24 cellular contexts compared by ENCODE assay signal in genomic region chr1:17404034-17404671, GRCh38. TPM values are rescaled to one million over a fixed set of nuclear protein-coding genes. Genes with fewer than 3 reads are reported as not detected.
DNase-seq lines count a peak whose midpoint lies in the region; ATAC-seq, FAIRE-seq and TF ChIP-seq lines count a peak whose summit lies in the region.
"Had no signal": no experiment of that assay in that cellular context is flagged by ENCODE, and none has a peak within 500 bp of the region (broad histone marks: within the 10 kb centered on the region; RNA-seq: fewer than 3 reads in every experiment).

No MANE protein-coding gene starts in this region.

- H3K27me3 ChIP-seq in H7 (ENCODE audit: control insufficient read depth, insufficient read depth, low read length) (no peaks in the 10 kb centered on the region), IMR-90 (ENCODE audit: control insufficient read depth, insufficient read depth, low read length) (no peaks in the 10 kb centered on the region), H1 (replicated peaks in 1 of 4; ENCODE audit: control insufficient read depth in 3 of 4, extremely low read depth in 1 of 4, insufficient read depth in 3 of 4, low read length in 3 of 4) (no peaks in the 10 kb centered on the region), osteoblast (ENCODE audit: insufficient read depth, low read length) (no peaks in the 10 kb centered on the region)
- H3K27me3 ChIP-seq: BLaER1 had no signal

- peaks cover 2% of the 10 kb centered on the region; the same call in 1 of the 2 replicates for H3K4me1 ChIP-seq in IMR-90 (ENCODE audit: control insufficient read depth, insufficient read depth, low read length)
- H3K4me1 ChIP-seq in H1 (replicated peaks in 1 of 4; ENCODE audit: control insufficient read depth in 3 of 4, insufficient read depth in 4 of 4, low read length in 3 of 4): peaks cover 0 to 13% (median 4%) of the 10 kb centered on the region in 4 experiments; a peak in 4 of 7 replicates
- H3K4me1 ChIP-seq in osteoblast (ENCODE audit: insufficient read depth, low read length): no peaks in the 10 kb centered on the region

- H2AK5ac ChIP-seq in IMR-90 (ENCODE audit: low read depth, low read length) (no peak overlapping the region), H1 (ENCODE audit: low read depth, low read length) (no peak overlapping the region)

- no peak overlapping the region for H2AFZ ChIP-seq in IMR-90 (replicated peaks; ENCODE audit: low read length, poor library complexity)
- no peak overlapping the region for H2AFZ ChIP-seq in H1 (ENCODE audit: low read length)
- H2AFZ ChIP-seq in osteoblast (ENCODE audit: low read length): no peak overlapping the region

- H3K9ac ChIP-seq in IMR-90 (ENCODE audit: low read depth, low read length): no peak overlapping the region
- no peak overlapping the region for H3K9ac ChIP-seq in H1 (replicated peaks in 1 of 4; ENCODE audit: extremely low read depth in 1 of 4, low read depth in 3 of 4, low read length in 3 of 4)
- H3K9ac ChIP-seq: BLaER1, KMS-11 had no signal

- in situ Hi-C loops in IMR-90 (cut with MboI; ENCODE audit: low sequenced_read_pairs): no loop called here
- in situ Hi-C loops in ACHN (cut with HindIII; ENCODE audit: low pct_ligation_motif_present, low pct_unique_long_range_greater_than_20kb, low sequenced_read_pairs): no loop called here

- H3K27ac Mint-ChIP-seq in mesothelial cell of epicardium: no peak overlapping the region
- H3K27ac Mint-ChIP-seq: CD4-positive, alpha-beta T cell had no signal

- no peak overlapping the region for H3K27ac ChIP-seq in IMR-90 (ENCODE audit: insufficient read depth, low read length)
- H3K27ac ChIP-seq in H1 (ENCODE audit: low read depth, low read length): no peak overlapping the region
- no peak overlapping the region for H3K27ac ChIP-seq in osteoblast (ENCODE audit: low read depth, low read length)
- H3K27ac ChIP-seq: BLaER1, KMS-11 had no signal

- H3K79me1 ChIP-seq in IMR-90 (ENCODE audit: low read depth in 1 of 2, low read length in 2 of 2) (0 out of 4 replicates have a peak, but pooled peaks cover 0 to 3% of the 10 kb centered on the region in 2 experiments), H1 (ENCODE audit: low read depth, low read length) (no peaks in the 10 kb centered on the region; the same call in 1 of the 2 replicates)

- H3K23me2 ChIP-seq in H1 (ENCODE audit: low read depth, low read length): no peaks in the 10 kb centered on the region

- DNase-seq in H7 (peak; percentile 71), IMR-90 (no peak), H1 (ENCODE audit: low read depth in 1 of 2, low spot score in 2 of 2) (peak in 1 of 2 experiments; percentile 62), osteoblast (ENCODE audit: insufficient read length, low spot score, missing footprints) (peak; percentile 61), ACHN (no peak), mesothelial cell of epicardium (ENCODE audit: low spot score in 2 of 2, unreplicated experiment in 2 of 2) (no peak), DMS 273 (lab: John Stamatoyannopoulos, UW; ENCODE audit: unreplicated experiment) (no peak)
- DNase-seq: CD4-positive, alpha-beta T cell; COR-L47; DMS 273 treated with DMSO at 0.1 percent for 48 hours; NCI-H1105 treated with DMSO at 0.1 percent for 48 hours; NCI-H2029 treated with DMSO at 0.1 percent for 48 hours; NCI-H2171 treated with DMSO at 0.1 percent for 48 hours; NCI-H446; NCI-H526 treated with DMSO at 0.1 percent for 48 hours; OCI-M1; Right ventricle myocardium superior had no signal

- H2BK5ac ChIP-seq in IMR-90 (ENCODE audit: low read depth, low read length, poor library complexity, severe bottlenecking) (no peak overlapping the region), H1 (ENCODE audit: low read depth, low read length) (no peak overlapping the region)

- CTCF ChIA-PET in IMR-90 (lab: Yijun Ruan, JAX): no interaction called here
- CTCF ChIA-PET in H1 (lab: Charles Lee; ENCODE audit: partially characterized antibody): interaction anchor here (1.1 to 5.2 kb wide), 10 partner anchors 13 to 328 kb away, joined by 3 to 19 read pairs (median 4); partner anchors contain the start of genes PADI6 and RCC2

- TF ChIP-seq CTCF in IMR-90 (conservative IDR thresholded peaks at IDR 0.05; ENCODE audit: low read depth, low read length) (no peak), H1 (IDR thresholded peaks at IDR 0.05; ENCODE audit: control extremely low read depth in 1 of 3, insufficient read depth in 1 of 3, low read depth in 1 of 3, low read length in 3 of 3) (no peak), osteoblast (IDR thresholded peaks at IDR 0.05; ENCODE audit: extremely low read depth, low read depth, low read length) (no peak), mesothelial cell of epicardium (IDR thresholded peaks at IDR 0.05; ENCODE audit: unreplicated experiment) (no peak)

- no peak for FAIRE-seq in H1 (lab: Jason Lieb, UNC)
- FAIRE-seq: G401.6, H54, RCC 7860 had no signal

- dilution Hi-C loops in IMR-90 (cut with HindIII; ENCODE audit: low sequenced_read_pairs, unreplicated experiment): no loop called here

- H4K8ac ChIP-seq in IMR-90 (ENCODE audit: low read depth in 2 of 2, low read length in 2 of 2): no peak overlapping the region
- peak overlapping the region; percentile 91; the same call in 1 of the 2 replicates for H4K8ac ChIP-seq in H1 (ENCODE audit: extremely low read depth, insufficient read depth, low read length)

- 50% methylated on average over 2 of the region's 15 CpGs; no CpG with 5 or more reads in 1 of the 2 experiments for WGBS in IMR-90 (ENCODE audit: extremely low coverage in 2 of 2, insufficient read length in 1 of 2), 2 experiments
- WGBS in H1 (ENCODE audit: extremely low coverage in 1 of 2, insufficient coverage in 1 of 2, insufficient read length in 1 of 2, insufficient replicate concordance in 2 of 2, low coverage in 1 of 2, low lambda C conversion rate in 2 of 2, missing lambda C conversion rate in 1 of 2), 2 experiments: 67% methylated on average over 13 of the region's 15 CpGs; no CpG with 5 or more reads in 1 of the 2 experiments

- H3K4me1 Mint-ChIP-seq in mesothelial cell of epicardium: no peaks in the 10 kb centered on the region

- H2BK20ac ChIP-seq in IMR-90 (ENCODE audit: low read depth, low read length) (no peak overlapping the region), H1 (ENCODE audit: low read length) (no peak overlapping the region)

- H3K36me3 Mint-ChIP-seq in mesothelial cell of epicardium: peaks cover 14% of the 10 kb centered on the region

- H4K5ac ChIP-seq in IMR-90 (ENCODE audit: low read depth, low read length): no peak overlapping the region
- no peak overlapping the region for H4K5ac ChIP-seq in H1 (ENCODE audit: insufficient read length, low read depth, low read length)

- no peak overlapping the region for H2BK12ac ChIP-seq in H1 (ENCODE audit: low read depth, low read length)

- H4K20me1 ChIP-seq in IMR-90 (ENCODE audit: insufficient read depth, low read length) (peaks cover 8% of the 10 kb centered on the region), H1 (replicated peaks in 1 of 2; ENCODE audit: control insufficient read depth in 1 of 2, insufficient read depth in 2 of 2, low read length in 2 of 2) (peaks cover 6 to 7% of the 10 kb centered on the region in 2 experiments), osteoblast (ENCODE audit: insufficient read depth, low read length) (peaks cover 8% of the 10 kb centered on the region)

- H3K18ac ChIP-seq in IMR-90 (ENCODE audit: low read depth, low read length): no peak overlapping the region
- no peak overlapping the region for H3K18ac ChIP-seq in H1 (ENCODE audit: extremely low read depth, low read length)

- POLR2A ChIA-PET in IMR-90 (lab: Charles Lee; ENCODE audit: unreplicated experiment): no interaction called here
- POLR2A ChIA-PET in H1 (lab: Charles Lee; ENCODE audit: partially characterized antibody): interaction anchor here (0.9 to 10.0 kb wide), 16 partner anchors 8 to 285 kb away, joined by 3 to 116 read pairs (median 5); partner anchors contain the start of genes PADI2, PADI6 and RCC2

- TF ChIP-seq RAD21 in IMR-90 (IDR thresholded peaks at IDR 0.05; ENCODE audit: low read length): no peak
- no peak for TF ChIP-seq RAD21 in H1 (IDR thresholded peaks at IDR 0.05 in 1 of 2, conservative IDR thresholded peaks at IDR 0.05 in 1 of 2; ENCODE audit: low read depth in 2 of 2, low read length in 2 of 2)

- no peak overlapping the region for H3K4me3 ChIP-seq in H7 (ENCODE audit: insufficient read depth, low read depth, low read length)
- H3K4me3 ChIP-seq in IMR-90 (ENCODE audit: insufficient read depth, low read depth, low read length): no peak overlapping the region
- H3K4me3 ChIP-seq in H1 (ENCODE audit: extremely low read depth in 1 of 4, insufficient read depth in 2 of 4, low read depth in 3 of 4, low read length in 4 of 4): no peak overlapping the region
- no peak overlapping the region for H3K4me3 ChIP-seq in osteoblast (ENCODE audit: insufficient read depth, low read length)
- H3K4me3 ChIP-seq: BLaER1 had no signal

- no peaks in the 10 kb centered on the region for H3K9me3 Mint-ChIP-seq in mesothelial cell of epicardium
- H3K9me3 Mint-ChIP-seq: CD4-positive, alpha-beta T cell had no signal

- H3K9me3 ChIP-seq in IMR-90 (ENCODE audit: control insufficient read depth, insufficient read depth, low read length): no peaks in the 10 kb centered on the region
- no peaks in the 10 kb centered on the region for H3K9me3 ChIP-seq in H1 (ENCODE audit: insufficient read depth in 2 of 2, low read depth in 1 of 2, low read length in 1 of 2)
- H3K9me3 ChIP-seq in osteoblast (ENCODE audit: low read depth, low read length): no peaks in the 10 kb centered on the region
- H3K9me3 ChIP-seq: BLaER1 had no signal

- no peak overlapping the region for H2BK120ac ChIP-seq in IMR-90 (ENCODE audit: low read depth, low read length)
- no peak overlapping the region for H2BK120ac ChIP-seq in H1 (replicated peaks; ENCODE audit: low read depth, low read length)

- H3K14ac ChIP-seq in IMR-90 (replicated peaks; ENCODE audit: low read depth, low read length) (no peak overlapping the region), H1 (ENCODE audit: insufficient read length) (no peak overlapping the region)

- H3K4me3 Mint-ChIP-seq in mesothelial cell of epicardium: no peak overlapping the region
- H3K4me3 Mint-ChIP-seq: CD4-positive, alpha-beta T cell had no signal

- H2AK9ac ChIP-seq in IMR-90 (replicated peaks; ENCODE audit: low read depth, low read length, poor library complexity): peak overlapping the region; percentile 81

- no peak for TF ChIP-seq EP300 in H1 (IDR thresholded peaks at IDR 0.05; ENCODE audit: borderline replicate concordance in 1 of 2, low read depth in 2 of 2, low read length in 2 of 2)

- no TSS peak for BruUV-seq in IMR-90 (replicated peaks; lab: Mats Ljungman, UMichigan)

- intact Hi-C loops in IMR-90 (cut with micrococcal nuclease): no loop called here

- peaks cover 11% of the 10 kb centered on the region for H3K36me3 ChIP-seq in H7 (replicated peaks; ENCODE audit: control insufficient read depth, insufficient read depth, low read length)
- H3K36me3 ChIP-seq in IMR-90 (ENCODE audit: control insufficient read depth, insufficient read depth, low read length): peaks cover 10% of the 10 kb centered on the region
- H3K36me3 ChIP-seq in H1 (ENCODE audit: control insufficient read depth in 2 of 4, insufficient read depth in 4 of 4, low read length in 3 of 4): peaks cover 3 to 20% (median 15%) of the 10 kb centered on the region in 4 experiments; a peak in 7 of 8 replicates
- peaks cover 16% of the 10 kb centered on the region for H3K36me3 ChIP-seq in osteoblast (ENCODE audit: insufficient read depth, low read length)

- H2BK15ac ChIP-seq in IMR-90 (ENCODE audit: low read depth, low read length) (no peak overlapping the region), H1 (ENCODE audit: low read length) (no peak overlapping the region)

- H3K4ac ChIP-seq in IMR-90 (ENCODE audit: low read depth, low read length) (no peak overlapping the region), H1 (replicated peaks; ENCODE audit: insufficient read length, low read depth, low read length) (no peak overlapping the region)

- H3K9me1 ChIP-seq in IMR-90 (ENCODE audit: insufficient read depth, low read length): no peaks in the 10 kb centered on the region; the same call in 1 of the 2 replicates

- no peaks in the 10 kb centered on the region for H3K27me3 Mint-ChIP-seq in mesothelial cell of epicardium (ENCODE audit: low read depth)
- H3K27me3 Mint-ChIP-seq: CD4-positive, alpha-beta T cell had no signal

- H3K56ac ChIP-seq in IMR-90 (ENCODE audit: extremely low read depth, insufficient read depth, low read length): no peak overlapping the region
- H3K56ac ChIP-seq in H1 (replicated peaks; ENCODE audit: insufficient read length, low read depth, low read length): no peak overlapping the region

- no peak for TF ChIP-seq POLR2A in IMR-90 (IDR thresholded peaks at IDR 0.05; ENCODE audit: low read depth, low read length)
- TF ChIP-seq POLR2A in H1 (IDR thresholded peaks at IDR 0.05; ENCODE audit: control extremely low read depth in 1 of 2, low read depth in 2 of 2, low read length in 2 of 2): no peak

- H4K91ac ChIP-seq in IMR-90 (ENCODE audit: insufficient read depth, low read depth, low read length): no peak overlapping the region
- H4K91ac ChIP-seq in H1 (replicated peaks; ENCODE audit: insufficient read length, low read length): no peak overlapping the region

- no peaks in the 10 kb centered on the region for H3K79me2 ChIP-seq in H1 (ENCODE audit: control insufficient read depth in 1 of 2, insufficient read depth in 2 of 2, low read length in 2 of 2)
- no peaks in the 10 kb centered on the region for H3K79me2 ChIP-seq in osteoblast (ENCODE audit: insufficient read depth, low read length)

- ATAC-seq in IMR-90 (ENCODE audit: low read depth): no peak

- H3K23ac ChIP-seq in IMR-90 (ENCODE audit: low read depth, low read length): no peak overlapping the region
- no peak overlapping the region for H3K23ac ChIP-seq in H1 (ENCODE audit: insufficient read length)

- H3K4me2 ChIP-seq in IMR-90 (ENCODE audit: low read depth, low read length): no peak overlapping the region
- no peak overlapping the region for H3K4me2 ChIP-seq in H1 (ENCODE audit: insufficient read depth in 1 of 2, low read depth in 2 of 2, low read length in 2 of 2)
- no peak overlapping the region for H3K4me2 ChIP-seq in osteoblast (ENCODE audit: insufficient read depth, low read length)
- H3K4me2 ChIP-seq: BLaER1, KMS-11 had no signal

RNA-seq across cellular contexts. Expression of gene PADI6, which starts 32.2 kb away (rescaled TPM):
- total RNA-seq in H7 (2014; rRNA removed; shearing (Covaris generic)): not detected in 2 replicates
- total RNA-seq in IMR-90 (2012; rRNA removed) (not detected in 2 replicates), osteoblast (not detected in 2 replicates), mesothelial cell of epicardium (not detected in 3 replicates)
- polyA plus RNA-seq in IMR-90 (2012; rRNA removed) (not detected in 2 replicates), H1 (2011; rRNA removed) (not detected in 2 replicates)
- not detected in 2 replicates for polyA plus RNA-seq in IMR-90 (2012; cell fraction: cytosol; rRNA removed)
- not detected in 2 replicates for polyA plus RNA-seq in IMR-90 (2012; cell fraction: nucleus; rRNA removed; ENCODE audit: low replicate concordance)
- not detected in 2 replicates for total RNA-seq in H1 (2021; fragmentation: NEBNext Ultra II Directional; extraction: Animal tissue kit (Norgen Biotek cat#: 25700))
- not detected for polyA plus RNA-seq in H1 (2011; cell fraction: cytosol; rRNA removed)
- polyA plus RNA-seq in H1 (2011; cell fraction: nucleus; rRNA removed): not detected
- not detected in 4 replicates for polyA plus RNA-seq in H1 (2012, experiment 1 of 2)
- polyA plus RNA-seq in H1 (2012, experiment 2 of 2): not detected
- not detected for polyA plus RNA-seq in H1 (2013, experiment 1 of 2)
- polyA plus RNA-seq in H1 (2013, experiment 2 of 2): not detected
- polyA minus RNA-seq in H1 (2011; rRNA and poly(A)+ RNA removed): not detected in 2 replicates
- not detected for polyA minus RNA-seq in H1 (2011; cell fraction: cytosol; rRNA and poly(A)+ RNA removed)
- polyA minus RNA-seq in H1 (2011; cell fraction: nucleus; rRNA and poly(A)+ RNA removed): not detected
- total RNA-seq: CD4-positive, alpha-beta T cell; HT1080; Right ventricle myocardium superior; SK-MEL-5 had no signal

RNA-seq across cellular contexts. Expression of gene RCC2, which starts 35.3 kb away (rescaled TPM):
- total RNA-seq in H7 (2014; rRNA removed; shearing (Covaris generic)): 363 and 366 TPM in 2 replicates
- 24.0 and 24.2 TPM in 2 replicates for total RNA-seq in IMR-90 (2012; rRNA removed)
- 38.9 and 43.5 TPM in 2 replicates for polyA plus RNA-seq in IMR-90 (2012; rRNA removed)
- polyA plus RNA-seq in IMR-90 (2012; cell fraction: cytosol; rRNA removed): 33.7 and 55.9 TPM in 2 replicates
- polyA plus RNA-seq in IMR-90 (2012; cell fraction: nucleus; rRNA removed; ENCODE audit: low replicate concordance): 83.0 and 140 TPM in 2 replicates
- total RNA-seq in H1 (2021; fragmentation: NEBNext Ultra II Directional; extraction: Animal tissue kit (Norgen Biotek cat#: 25700)): 454 and 455 TPM in 2 replicates
- polyA plus RNA-seq in H1 (2011; rRNA removed): 229 and 389 TPM in 2 replicates
- polyA plus RNA-seq in H1 (2011; cell fraction: cytosol; rRNA removed): 208 TPM
- polyA plus RNA-seq in H1 (2011; cell fraction: nucleus; rRNA removed): 390 TPM
- 308 to 381 TPM (median 333 TPM) in 4 replicates for polyA plus RNA-seq in H1 (2012, experiment 1 of 2)
- polyA plus RNA-seq in H1 (2012, experiment 2 of 2): 197 TPM
- 230 TPM for polyA plus RNA-seq in H1 (2013, experiment 1 of 2)
- polyA plus RNA-seq in H1 (2013, experiment 2 of 2): 221 TPM
- polyA minus RNA-seq in H1 (2011; rRNA and poly(A)+ RNA removed): 172 and 251 TPM in 2 replicates
- polyA minus RNA-seq in H1 (2011; cell fraction: cytosol; rRNA and poly(A)+ RNA removed): 193 TPM
- 82.4 TPM for polyA minus RNA-seq in H1 (2011; cell fraction: nucleus; rRNA and poly(A)+ RNA removed)
- total RNA-seq in osteoblast: 61.9 and 71.3 TPM in 2 replicates
- 155 to 164 TPM (median 159 TPM) in 3 replicates for total RNA-seq in mesothelial cell of epicardium

Comparison
In these comparisons a context has a peak if more than half of its experiments do, and no peak if none do; other contexts are left out.
1. DNase-seq: peak in H7 (single experiment) and osteoblast (single experiment); none in IMR-90 (single experiment), ACHN (single experiment), mesothelial cell of epicardium (0 of 2) and DMS 273 (single experiment).